8 cellular contexts compared by ENCODE assay signal in genomic region chr3:32569540-32570425, GRCh38. TPM values are rescaled to one million over a fixed set of nuclear protein-coding genes. Genes with fewer than 3 reads are reported as not detected.
DNase-seq lines count a peak whose midpoint lies in the region; ATAC-seq and TF ChIP-seq lines count a peak whose summit lies in the region.

No MANE protein-coding gene starts in this region.

- intact Hi-C loops in Calu3 (cut with micrococcal nuclease; ENCODE audit: unreplicated experiment): no loop called here

- peak overlapping the region; percentile 80 for H3K4me2 ChIP-seq in hepatocyte

- peaks cover 53% of the 10 kb centered on the region for H3K79me2 ChIP-seq in hepatocyte

- H3K36me3 ChIP-seq in hepatocyte (replicated peaks; ENCODE audit: insufficient read depth, low read depth) (no peaks in the 10 kb centered on the region), rectal smooth muscle tissue (ENCODE audit: control insufficient read depth, insufficient read depth, low read length) (no peaks in the 10 kb centered on the region)

- no TSS peak for BruUV-seq in Calu3 (replicated peaks; lab: Mats Ljungman, UMichigan)

- H3K4me1 ChIP-seq in hepatocyte (ENCODE audit: insufficient read depth) (peaks cover 17% of the 10 kb centered on the region), rectal smooth muscle tissue (ENCODE audit: control insufficient read depth, insufficient read depth, low read length) (peaks cover 5% of the 10 kb centered on the region)

- no peaks in the 10 kb centered on the region for H3K9me3 Mint-ChIP-seq in Calu3 (ENCODE audit: low read depth, unreplicated experiment)

- no peaks in the 10 kb centered on the region for H3K9me3 ChIP-seq in hepatocyte (ENCODE audit: low read depth)

- CTCF ChIA-PET in Calu3 (lab: Charles Lee): no interaction called here

- peak overlapping the region; percentile 78 for H3K4me3 Mint-ChIP-seq in Calu3 (ENCODE audit: low read depth, unreplicated experiment)

- H3K9ac ChIP-seq in rectal smooth muscle tissue (ENCODE audit: low read length): peak overlapping the region; percentile 83

- no peaks in the 10 kb centered on the region for H3K9me2 ChIP-seq in hepatocyte (replicated peaks; ENCODE audit: insufficient read depth)

- peaks cover 33% of the 10 kb centered on the region for H3K36me3 Mint-ChIP-seq in Calu3 (ENCODE audit: insufficient read depth, unreplicated experiment)

- TF ChIP-seq CTCF in Calu3 (IDR thresholded peaks at IDR 0.05; ENCODE audit: unreplicated experiment) (no peak), hepatocyte (IDR thresholded peaks at IDR 0.05; ENCODE audit: poor library complexity) (no peak)

- H2AFZ ChIP-seq in hepatocyte: peak overlapping the region; percentile 76

- no peaks in the 10 kb centered on the region for H3K27me3 ChIP-seq in hepatocyte
- no peaks in the 10 kb centered on the region for H3K27me3 ChIP-seq in rectal smooth muscle tissue (ENCODE audit: control insufficient read depth, insufficient read depth, low read length)

- H3K27ac Mint-ChIP-seq in Calu3 (ENCODE audit: unreplicated experiment): peak overlapping the region; percentile 80

- H3K4me1 Mint-ChIP-seq in Calu3 (ENCODE audit: low read depth, unreplicated experiment): no peaks in the 10 kb centered on the region

- no peaks in the 10 kb centered on the region for H3K27me3 Mint-ChIP-seq in Calu3 (ENCODE audit: unreplicated experiment)

- peaks cover 15% of the 10 kb centered on the region for H4K20me1 ChIP-seq in hepatocyte (ENCODE audit: insufficient read depth, poor library complexity, severe bottlenecking)

- ATAC-seq in GM19463 (IDR thresholded peaks at IDR 0.05; ENCODE audit: unreplicated experiment) (peak; percentile 36), HG03558 (IDR thresholded peaks at IDR 0.05; ENCODE audit: extremely low read depth, unreplicated experiment) (peak; percentile 26)

- H3K27ac ChIP-seq in hepatocyte (peak overlapping the region; percentile 99), rectal smooth muscle tissue (ENCODE audit: low read depth, low read length) (peak overlapping the region; percentile 96)

- H3K4me3 ChIP-seq in hepatocyte: peak overlapping the region; percentile 90
- H3K4me3 ChIP-seq in rectal smooth muscle tissue (ENCODE audit: low read length): peak overlapping the region; percentile 98

- peak; percentile 75 for DNase-seq in Calu3
- peak; percentile 76 for DNase-seq in SK-N-DZ (ENCODE audit: low spot score)
- peak in 48 of 58 donors; percentile 4 to 76 (median 54) for DNase-seq in anterior cingulate cortex (lab: John Stamatoyannopoulos, UW)
- DNase-seq in hepatocyte (ENCODE audit: low spot score): peak; percentile 77
- no peak for DNase-seq in OCI-M2 (lab: John Stamatoyannopoulos, UW; ENCODE audit: unreplicated experiment)

- 3% methylated on average over 26 of the region's 41 CpGs for WGBS in hepatocyte (ENCODE audit: low lambda C conversion rate, missing lambda C conversion rate)

RNA-seq across cellular contexts. Expression of gene DYNC1LI1, which starts 0.9 kb away (rescaled TPM):
- 25.4 and 29.8 TPM in 2 replicates for total RNA-seq in Calu3 (2022)
- 77.1 and 81.4 TPM in 2 replicates for polyA plus RNA-seq in SK-N-DZ (2014; cell fraction: cytosol; rRNA removed)
- polyA plus RNA-seq in SK-N-DZ (2014; cell fraction: nucleus; rRNA removed): 41.3 and 64.1 TPM in 2 replicates
- total RNA-seq in hepatocyte: 41.7 and 56.4 TPM in 2 replicates
- 36.0 and 40.8 TPM in 2 replicates for polyA plus RNA-seq in hepatocyte
